Comparison of ENCODE assay signal across 8 cellular contexts in genomic region chr1:161021959-161022332, GRCh38. TPM values are rescaled to one million over a fixed set of nuclear protein-coding genes. Genes with fewer than 3 reads are reported as not detected.
DNase-seq lines count a peak whose midpoint lies in the region; ATAC-seq and TF ChIP-seq lines count a peak whose summit lies in the region.

No MANE protein-coding gene starts in this region.

- no peak for TF ChIP-seq CTCF in fibroblast of pulmonary artery (IDR thresholded peaks at IDR 0.05; ENCODE audit: low read length, missing control alignments)

- H3K4me3 ChIP-seq in fibroblast of pulmonary artery (replicated peaks; ENCODE audit: low read depth, low read length), result peak overlapping the region; percentile 96

- peaks cover 2% of the 10 kb centered on the region for H3K36me3 Mint-ChIP-seq in T-helper 1 cell treated with Interleukin-12 subunit alpha and Interleukin-12 subunit beta and Interleukin-4 antibody, amounts not matched to agents 30 μg/mL and 1 μg/mL, for 36 hours (ENCODE audit: low read depth)
- peaks cover 1% of the 10 kb centered on the region for H3K36me3 Mint-ChIP-seq in T-cell
- H3K36me3 Mint-ChIP-seq in stimulated activated effector memory CD8-positive, alpha-beta T cell treated with anti-CD3 and anti-CD28 coated beads, Interleukin-12 subunit alpha, Interleukin-12 subunit beta, amount 100 ng/mL, for 72 hours, result peaks cover 5% of the 10 kb centered on the region

- CTCF ChIA-PET in T-cell (lab: Charles Lee), result interaction anchor here (0.9 to 1.8 kb wide), 8 partner anchors 10 to 204 kb away, joined by 3 to 12 read pairs (median 6); partner anchors contain the start of genes TOMM40L (in 1 of the 2), TSTD1 (in 1 of the 2) and USF1 (in 1 of the 2)

- peaks cover 2% of the 10 kb centered on the region for H3K9me3 Mint-ChIP-seq in T-helper 1 cell treated with Interleukin-12 subunit alpha and Interleukin-12 subunit beta and Interleukin-4 antibody, amounts not matched to agents 30 μg/mL and 1 μg/mL, for 36 hours
- no peaks in the 10 kb centered on the region for H3K9me3 Mint-ChIP-seq in T-cell
- H3K9me3 Mint-ChIP-seq in stimulated activated effector memory CD8-positive, alpha-beta T cell treated with anti-CD3 and anti-CD28 coated beads, Interleukin-12 subunit alpha, Interleukin-12 subunit beta, amount 100 ng/mL, for 72 hours, result no peaks in the 10 kb centered on the region

- peaks cover 22% of the 10 kb centered on the region for H3K4me1 Mint-ChIP-seq in T-helper 1 cell treated with Interleukin-12 subunit alpha and Interleukin-12 subunit beta and Interleukin-4 antibody, amounts not matched to agents 30 μg/mL and 1 μg/mL, for 36 hours (ENCODE audit: low read depth)
- H3K4me1 Mint-ChIP-seq in T-cell, result peaks cover 29 to 49% (median 36%) of the 10 kb centered on the region in 3 donors
- H3K4me1 Mint-ChIP-seq in stimulated activated effector memory CD8-positive, alpha-beta T cell treated with anti-CD3 and anti-CD28 coated beads, Interleukin-12 subunit alpha, Interleukin-12 subunit beta, amount 100 ng/mL, for 72 hours, result peaks cover 75% of the 10 kb centered on the region

- no peak overlapping the region for H3K27ac Mint-ChIP-seq in T-helper 1 cell treated with Interleukin-12 subunit alpha and Interleukin-12 subunit beta and Interleukin-4 antibody, amounts not matched to agents 30 μg/mL and 1 μg/mL, for 36 hours
- peak overlapping the region; percentile 82 to 93 for H3K27ac Mint-ChIP-seq in T-cell
- no peak overlapping the region for H3K27ac Mint-ChIP-seq in stimulated activated effector memory CD8-positive, alpha-beta T cell treated with anti-CD3 and anti-CD28 coated beads, Interleukin-12 subunit alpha, Interleukin-12 subunit beta, amount 100 ng/mL, for 72 hours

- H3K27me3 Mint-ChIP-seq in T-helper 1 cell treated with Interleukin-12 subunit alpha and Interleukin-12 subunit beta and Interleukin-4 antibody, amounts not matched to agents 30 μg/mL and 1 μg/mL, for 36 hours (ENCODE audit: low read depth), result no peaks in the 10 kb centered on the region
- H3K27me3 Mint-ChIP-seq in T-cell, result no peaks in the 10 kb centered on the region

- H3K4me3 Mint-ChIP-seq in T-helper 1 cell treated with Interleukin-12 subunit alpha and Interleukin-12 subunit beta and Interleukin-4 antibody, amounts not matched to agents 30 μg/mL and 1 μg/mL, for 36 hours, result peak overlapping the region; percentile 93
- peak overlapping the region; percentile 92 to 94 (median 94) for H3K4me3 Mint-ChIP-seq in T-cell
- peak overlapping the region; percentile 84 for H3K4me3 Mint-ChIP-seq in stimulated activated effector memory CD8-positive, alpha-beta T cell treated with anti-CD3 and anti-CD28 coated beads, Interleukin-12 subunit alpha, Interleukin-12 subunit beta, amount 100 ng/mL, for 72 hours

- DNase-seq in T-helper 1 cell (no peak), T-cell (no peak), fibroblast of pulmonary artery (ENCODE audit: low read depth) (no peak), NCI-H187 treated with DMSO at 0.1 percent for 48 hours (lab: John Stamatoyannopoulos, UW) (no peak)
- no peak for DNase-seq in stimulated activated effector memory CD8-positive, alpha-beta T cell treated with anti-CD3 and anti-CD28 coated beads, Interleukin-12 subunit alpha, Interleukin-12 subunit beta, amount 100 ng/mL, for 72 hours (ENCODE audit: low spot score in 2 of 2)

- POLR2A ChIA-PET in T-cell (lab: Charles Lee), result interaction anchor here (0.6 to 1.7 kb wide), 7 partner anchors 16 to 347 kb away, joined by 3 to 9 read pairs (median 3); partner anchors contain the start of genes PCP4L1 (in 1 of the 2), TSTD1 (in 1 of the 2) and USF1 (in 1 of the 2)

- no peak for ATAC-seq in T-cell (replicated peaks in 1 of 4)
- peak; percentile 70 for ATAC-seq in stimulated activated effector memory CD8-positive, alpha-beta T cell treated with anti-CD3 and anti-CD28 coated beads, Interleukin-12 subunit alpha, Interleukin-12 subunit beta, amount 100 ng/mL, for 72 hours
- ATAC-seq in HG03460 (IDR thresholded peaks at IDR 0.05; ENCODE audit: unreplicated experiment), result no peak
- ATAC-seq in HG03432 (IDR thresholded peaks at IDR 0.05; ENCODE audit: unreplicated experiment), result no peak

RNA-seq across cellular contexts. Expression of gene F11R, which starts 1.0 kb away (rescaled TPM):
- 10 to 100 TPM; 14.6 to 21.0 (median 18.7) TPM for total RNA-seq in T-cell

RNA-seq across cellular contexts. Expression of gene TSTD1, which starts 16.8 kb away (rescaled TPM):
- total RNA-seq in T-cell, result 100 to 1,000 TPM in 2 of 5 donors, 10 to 100 TPM in 3; 39.9 to 130 (median 94.8) TPM

RNA-seq across cellular contexts. Expression of gene USF1, which starts 23.8 kb away (rescaled TPM):
- 10 to 100 TPM; 65.4 to 96.1 (median 92.2) TPM for total RNA-seq in T-cell

RNA-seq across cellular contexts. Expression of gene ARHGAP30, which starts 47.7 kb away (rescaled TPM):
- 100 to 1,000 TPM; 193 to 299 (median 279) TPM for total RNA-seq in T-cell

Comparison
In these comparisons a context has a peak if more than half of its experiments do, and no peak if none do; other contexts are left out.
1. H3K27ac Mint-ChIP-seq: peak in T-cell (2 of 2); none in T-helper 1 cell treated with Interleukin-12 subunit alpha and Interleukin-12 subunit beta and Interleukin-4 antibody, amounts not matched to agents 30 μg/mL and 1 μg/mL, for 36 hours (single experiment) and stimulated activated effector memory CD8-positive, alpha-beta T cell treated with anti-CD3 and anti-CD28 coated beads, Interleukin-12 subunit alpha, Interleukin-12 subunit beta, amount 100 ng/mL, for 72 hours (single experiment).
2. Peak in every context shown above with its lines, with median percentiles within 50 percentile points of each other: H3K4me3 Mint-ChIP-seq.